Comparison of ENCODE assay signal across 8 cellular contexts in the genomic region with DNA sequence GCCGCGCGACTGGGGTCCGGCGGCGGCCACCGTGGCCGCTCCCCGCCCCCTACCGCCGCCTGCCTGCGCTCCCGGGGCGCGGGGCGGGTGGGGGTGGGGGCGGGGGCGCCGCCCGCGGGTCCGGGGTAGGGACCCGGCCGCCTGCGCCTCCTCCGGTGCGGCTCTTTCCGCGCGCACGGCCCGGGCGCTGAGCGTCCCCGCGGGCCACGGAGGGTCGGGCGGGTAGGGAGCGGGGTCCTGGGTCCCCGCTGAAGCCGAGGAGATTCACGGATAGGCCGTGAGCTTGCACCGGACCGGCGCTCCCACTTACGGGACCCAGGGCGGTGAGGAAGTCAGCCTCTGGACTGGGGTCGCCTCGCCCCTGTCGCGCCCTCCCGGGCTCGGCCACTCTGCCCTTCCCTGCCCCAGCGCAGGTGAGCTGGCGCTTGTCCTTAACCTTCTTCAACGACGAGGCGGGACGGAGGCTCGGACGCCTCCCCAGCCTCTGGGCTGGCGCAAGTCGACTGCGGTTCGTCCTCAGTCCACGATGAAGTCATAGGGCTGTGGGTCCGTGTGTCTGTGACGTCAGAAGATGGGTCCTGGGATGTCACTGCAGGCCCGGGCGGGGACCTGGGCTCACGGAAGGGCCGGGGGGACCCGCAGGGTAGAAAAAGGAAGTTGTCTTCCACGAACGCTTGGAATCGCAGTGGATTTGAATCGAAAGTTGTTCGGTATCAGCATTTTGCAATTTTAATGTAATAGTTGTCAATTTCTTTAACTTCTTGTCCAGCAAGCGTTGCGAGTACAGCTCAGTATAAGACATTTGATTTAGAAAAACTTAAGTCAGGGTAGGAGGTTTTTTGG. TPM values are rescaled to one million over a fixed set of nuclear protein-coding genes. Genes with fewer than 3 reads are reported as not detected.
DNase-seq lines count a peak whose midpoint lies in the region; ATAC-seq, FAIRE-seq and TF ChIP-seq lines count a peak whose summit lies in the region.

No MANE protein-coding gene starts in this region.

- peaks cover 2% of the 10 kb centered on the region for H3K4me1 ChIP-seq in ovary (ENCODE audit: insufficient read depth)
- H3K4me1 ChIP-seq in tibial nerve = peaks cover 0 to 33% (median 8%) of the 10 kb centered on the region in 4 donors

- FAIRE-seq in H54 (lab: Jason Lieb, UNC) = no peak

- H3K27me3 Mint-ChIP-seq in activated naive CD8-positive, alpha-beta T cell treated with anti-CD3 and anti-CD28 coated beads for 36 hours = no peaks in the 10 kb centered on the region

- H3K4me3 ChIP-seq in LNCaP clone FGC (ENCODE audit: low read depth, low read length) = peak overlapping the region; percentile 92
- peak overlapping the region; percentile 62 for H3K4me3 ChIP-seq in ovary
- H3K4me3 ChIP-seq in tibial nerve = peak overlapping the region; percentile 51 to 86 (median 84)

- H3K4me1 Mint-ChIP-seq in activated naive CD8-positive, alpha-beta T cell treated with anti-CD3 and anti-CD28 coated beads for 36 hours = peaks cover 38% of the 10 kb centered on the region

- 0 to 1% (median 1%) methylated on average over 36 to 80 of the region's 82 CpGs for WGBS in ovary, 3 donors
- 1% methylated on average over 26 to 29 of the region's 82 CpGs for WGBS in tibial nerve, 2 donors

- H3K9me3 ChIP-seq in ovary (no peaks in the 10 kb centered on the region), tibial nerve (no peaks in the 10 kb centered on the region)

- TF ChIP-seq CTCF in LNCaP clone FGC (IDR thresholded peaks at IDR 0.05; ENCODE audit: control insufficient read depth, extremely low read depth, insufficient read depth) (no peak), ovary (IDR thresholded peaks at IDR 0.05) (no peak), tibial nerve (IDR thresholded peaks at IDR 0.05) (peak in 1 of 5 experiments; percentile 19)

- peak; percentile 88 for DNase-seq in GM03348 (ENCODE audit: low spot score)
- peak; percentile 71 for DNase-seq in H54 (ENCODE audit: insufficient read length, low spot score)
- peak; percentile 41 for DNase-seq in LNCaP clone FGC (ENCODE audit: low read depth)
- peak; percentile 32 for DNase-seq in SKM-1 (lab: John Stamatoyannopoulos, UW; ENCODE audit: unreplicated experiment)
- DNase-seq in activated naive CD8-positive, alpha-beta T cell treated with anti-CD3 and anti-CD28 coated beads for 36 hours = peak; percentile 63
- peak; percentile 78 for DNase-seq in Right ventricle myocardium inferior (ENCODE audit: missing footprints)
- peak; percentile 58 to 79 (median 72) for DNase-seq in ovary
- DNase-seq in tibial nerve (ENCODE audit: low spot score in 2 of 2) = peak; percentile 36 to 49

- H3K27ac ChIP-seq in ovary (peak overlapping the region; percentile 78 to 92), tibial nerve (peak overlapping the region; percentile 61 to 95 (median 94))

- ATAC-seq in Right ventricle myocardium inferior = peak; percentile 38

- peak overlapping the region; percentile 85 for H3K4me3 Mint-ChIP-seq in activated naive CD8-positive, alpha-beta T cell treated with anti-CD3 and anti-CD28 coated beads for 36 hours

- H3K9me3 Mint-ChIP-seq in activated naive CD8-positive, alpha-beta T cell treated with anti-CD3 and anti-CD28 coated beads for 36 hours = no peaks in the 10 kb centered on the region

- H3K27me3 ChIP-seq in ovary = no peaks in the 10 kb centered on the region
- H3K27me3 ChIP-seq in tibial nerve = no peaks in the 10 kb centered on the region

- H3K36me3 ChIP-seq in ovary (no peaks in the 10 kb centered on the region), tibial nerve (no peaks in the 10 kb centered on the region)

- H3K36me3 Mint-ChIP-seq in activated naive CD8-positive, alpha-beta T cell treated with anti-CD3 and anti-CD28 coated beads for 36 hours = peaks cover 5% of the 10 kb centered on the region

- no peak for TF ChIP-seq EP300 in ovary (IDR thresholded peaks at IDR 0.05)
- peak in 1 of 2 donors; percentile 85 for TF ChIP-seq EP300 in tibial nerve (IDR thresholded peaks at IDR 0.05)

- TF ChIP-seq POLR2A in H54 (IDR thresholded peaks at IDR 0.05; ENCODE audit: low read depth, low read length) = peak; percentile 56
- TF ChIP-seq POLR2A in ovary (IDR thresholded peaks at IDR 0.05) = peak; percentile 65
- peak; percentile 59 to 62 for TF ChIP-seq POLR2A in tibial nerve (IDR thresholded peaks at IDR 0.05)

- intact Hi-C loops in Right ventricle myocardium inferior (cut with DNase I) = loop anchor here (1.0 to 10.0 kb wide), 5 partner anchors 31 to 217 kb away; a partner anchor contains a TSS
- intact Hi-C loops in ovary (cut with DNase I) = loop anchor here in 3 of 4 donors (5.0 to 10.0 kb wide), 3 partner anchors 73 to 83 kb away; no protein-coding TSS in a partner anchor

- peak overlapping the region; percentile 91 for H3K27ac Mint-ChIP-seq in activated naive CD8-positive, alpha-beta T cell treated with anti-CD3 and anti-CD28 coated beads for 36 hours

RNA-seq across cellular contexts. Expression of a gene that starts 0.6 kb away (rescaled TPM):
- 10 to 100 TPM; 15.1 to 15.9 TPM for total RNA-seq in activated naive CD8-positive, alpha-beta T cell treated with anti-CD3 and anti-CD28 coated beads for 36 hours
- total RNA-seq in Right ventricle myocardium inferior (24.5 TPM), ovary (10 to 100 TPM; 18.1 to 29.8 (median 24.3) TPM), tibial nerve (10 to 100 TPM; 23.9 to 40.8 (median 32.6) TPM)
- 10 to 100 TPM; 11.4 to 17.6 TPM for polyA plus RNA-seq in ovary

Comparison
In these comparisons a context has a peak if more than half of its experiments do, and no peak if none do; other contexts are left out.
1. Peak in every context shown above with its lines: DNase-seq, ATAC-seq, H3K4me3 ChIP-seq and H3K27ac ChIP-seq.
2. DNase-seq: peak in every context shown above with its lines; median percentile 88 in GM03348; 78 in Right ventricle myocardium inferior; 72 in ovary; 71 in H54; 63 in activated naive CD8-positive, alpha-beta T cell treated with anti-CD3 and anti-CD28 coated beads for 36 hours; 42 in tibial nerve; 41 in LNCaP clone FGC; 32 in SKM-1.